ENCODE assay signal across 20 cellular contexts in genomic region chr15:63800739-63801138, GRCh38. TPM values are rescaled to one million over a fixed set of nuclear protein-coding genes. Genes with fewer than 3 reads are reported as not detected.
DNase-seq lines count a peak whose midpoint lies in the region; ATAC-seq and TF ChIP-seq lines count a peak whose summit lies in the region.
"Had no signal": no experiment of that assay in that cellular context is flagged by ENCODE, and none has a peak within 500 bp of the region (broad histone marks: within the 10 kb centered on the region; RNA-seq: fewer than 3 reads in every experiment).

No MANE protein-coding gene starts in this region.

- 72 to 77% methylated on average over 4 of the region's 4 CpGs for WGBS in upper lobe of left lung, 2 donors

- TF ChIP-seq POLR2A in upper lobe of left lung (IDR thresholded peaks at IDR 0.05): no peak

- H3K36me3 Mint-ChIP-seq in activated CD8-positive, alpha-beta T cell treated with anti-CD3 and anti-CD28 coated beads for 36 hours (ENCODE audit: low read depth): peaks cover 24% of the 10 kb centered on the region
- peaks cover 29% of the 10 kb centered on the region for H3K36me3 Mint-ChIP-seq in activated CD8-positive, alpha-beta T cell treated with anti-CD3 and anti-CD28 coated beads, Interleukin-2, amount 10 ng/mL, durations not matched to agents 7 days and 5 days (ENCODE audit: low read depth)

- DNase-seq in activated CD8-positive, alpha-beta T cell treated with anti-CD3 and anti-CD28 coated beads for 36 hours: no peak
- no peak for DNase-seq in activated CD8-positive, alpha-beta T cell treated with anti-CD3 and anti-CD28 coated beads, Interleukin-2, amount 10 ng/mL, durations not matched to agents 7 days and 5 days
- DNase-seq in MV-4-11 (lab: John Stamatoyannopoulos, UW) (peak; percentile 52), epithelial cell of proximal tubule (ENCODE audit: low read depth) (peak; percentile 4), upper lobe of left lung (no peak)
- no peak for DNase-seq in stimulated activated naive CD8-positive, alpha-beta T cell treated with anti-CD3 and anti-CD28 coated beads, Interleukin-15, Interleukin-2, amounts not matched to agents 100 U/mL and 50 U/mL, for 24 hours
- DNase-seq in activated effector memory CD4-positive, alpha-beta T cell treated with Interleukin-2 at 50 U/mL for 16 hours: no peak
- DNase-seq: 8988T; CD4-positive, alpha-beta T cell; DMS153; GF-D8; GOT3; NCI-H1105; NCI-H2081; NCI-H2171 treated with DMSO at 0.1 percent for 48 hours; NCI-H446; NCI-H526 treated with DMSO at 0.1 percent for 48 hours; Right ventricle myocardium superior had no signal

- H3K36me3 ChIP-seq in upper lobe of left lung: no peaks in the 10 kb centered on the region

- no peaks in the 10 kb centered on the region for H3K9me3 ChIP-seq in upper lobe of left lung

- no peak for TF ChIP-seq CTCF in activated CD8-positive, alpha-beta T cell treated with anti-CD3 and anti-CD28 coated beads for 36 hours (IDR thresholded peaks at IDR 0.05)
- no peak for TF ChIP-seq CTCF in epithelial cell of proximal tubule (conservative IDR thresholded peaks at IDR 0.05; ENCODE audit: low read depth, low read length)
- no peak for TF ChIP-seq CTCF in upper lobe of left lung (IDR thresholded peaks at IDR 0.05)

- intact Hi-C loops in activated CD8-positive, alpha-beta T cell treated with anti-CD3 and anti-CD28 coated beads for 36 hours (cut with micrococcal nuclease): no loop called here

- no peak overlapping the region for H3K4me3 ChIP-seq in epithelial cell of proximal tubule (ENCODE audit: low read depth, low read length)
- no peak overlapping the region for H3K4me3 ChIP-seq in upper lobe of left lung

- H3K27ac ChIP-seq in upper lobe of left lung: no peak overlapping the region

- peaks cover 78% of the 10 kb centered on the region for H3K4me1 Mint-ChIP-seq in activated CD8-positive, alpha-beta T cell treated with anti-CD3 and anti-CD28 coated beads for 36 hours (ENCODE audit: low read depth)
- peaks cover 44% of the 10 kb centered on the region for H3K4me1 Mint-ChIP-seq in activated CD8-positive, alpha-beta T cell treated with anti-CD3 and anti-CD28 coated beads, Interleukin-2, amount 10 ng/mL, durations not matched to agents 7 days and 5 days (ENCODE audit: low read depth)

- POLR2A ChIA-PET in activated CD8-positive, alpha-beta T cell treated with anti-CD3 and anti-CD28 coated beads for 36 hours (lab: Charles Lee): no interaction called here
- POLR2A ChIA-PET in activated CD8-positive, alpha-beta T cell treated with anti-CD3 and anti-CD28 coated beads, Interleukin-2, amount 10 ng/mL, durations not matched to agents 7 days and 5 days (lab: Charles Lee): no interaction called here

- H3K4me3 Mint-ChIP-seq in activated CD8-positive, alpha-beta T cell treated with anti-CD3 and anti-CD28 coated beads for 36 hours: no peak overlapping the region
- no peak overlapping the region for H3K4me3 Mint-ChIP-seq in activated CD8-positive, alpha-beta T cell treated with anti-CD3 and anti-CD28 coated beads, Interleukin-2, amount 10 ng/mL, durations not matched to agents 7 days and 5 days
- H3K4me3 Mint-ChIP-seq: CD4-positive, alpha-beta T cell had no signal

- peaks cover 6% of the 10 kb centered on the region for H3K9me3 Mint-ChIP-seq in activated CD8-positive, alpha-beta T cell treated with anti-CD3 and anti-CD28 coated beads for 36 hours
- H3K9me3 Mint-ChIP-seq in activated CD8-positive, alpha-beta T cell treated with anti-CD3 and anti-CD28 coated beads, Interleukin-2, amount 10 ng/mL, durations not matched to agents 7 days and 5 days (ENCODE audit: insufficient read depth): peaks cover 6% of the 10 kb centered on the region

- H3K4me1 ChIP-seq in upper lobe of left lung: peaks cover 14 to 47% (median 25%) of the 10 kb centered on the region in 4 donors

- H3K27me3 ChIP-seq in upper lobe of left lung: no peaks in the 10 kb centered on the region

- peak; percentile 69 for ATAC-seq in activated CD8-positive, alpha-beta T cell treated with anti-CD3 and anti-CD28 coated beads for 36 hours
- ATAC-seq in activated CD8-positive, alpha-beta T cell treated with anti-CD3 and anti-CD28 coated beads, Interleukin-2, amount 10 ng/mL, durations not matched to agents 7 days and 5 days: no peak
- peak; percentile 77 for ATAC-seq in stimulated activated naive CD8-positive, alpha-beta T cell treated with anti-CD3 and anti-CD28 coated beads, Interleukin-15, Interleukin-2, amounts not matched to agents 100 U/mL and 50 U/mL, for 24 hours
- ATAC-seq in HG02870 (IDR thresholded peaks at IDR 0.05; ENCODE audit: unreplicated experiment) (no peak), upper lobe of left lung (ENCODE audit: low FRiP score in 2 of 2) (no peak)
- ATAC-seq: HCT116 had no signal

- CTCF ChIA-PET in activated CD8-positive, alpha-beta T cell treated with anti-CD3 and anti-CD28 coated beads for 36 hours (lab: Charles Lee): interaction anchor here (1.4 to 1.5 kb wide), 2 partner anchors 49 to 90 kb away, joined by 4 to 5 read pairs; no protein-coding TSS in a partner anchor
- CTCF ChIA-PET in activated CD8-positive, alpha-beta T cell treated with anti-CD3 and anti-CD28 coated beads, Interleukin-2, amount 10 ng/mL, durations not matched to agents 7 days and 5 days (lab: Charles Lee): interaction anchor here (1.1 kb wide), 1 partner anchor 49 kb away, joined by 4 read pairs; no protein-coding TSS in a partner anchor

- no peaks in the 10 kb centered on the region for H3K27me3 Mint-ChIP-seq in activated CD8-positive, alpha-beta T cell treated with anti-CD3 and anti-CD28 coated beads for 36 hours
- H3K27me3 Mint-ChIP-seq in activated CD8-positive, alpha-beta T cell treated with anti-CD3 and anti-CD28 coated beads, Interleukin-2, amount 10 ng/mL, durations not matched to agents 7 days and 5 days (ENCODE audit: low read depth): no peaks in the 10 kb centered on the region
- H3K27me3 Mint-ChIP-seq: CD4-positive, alpha-beta T cell had no signal

- no peak overlapping the region for H3K27ac Mint-ChIP-seq in activated CD8-positive, alpha-beta T cell treated with anti-CD3 and anti-CD28 coated beads for 36 hours
- no peak overlapping the region for H3K27ac Mint-ChIP-seq in activated CD8-positive, alpha-beta T cell treated with anti-CD3 and anti-CD28 coated beads, Interleukin-2, amount 10 ng/mL, durations not matched to agents 7 days and 5 days
- H3K27ac Mint-ChIP-seq: CD4-positive, alpha-beta T cell had no signal

- TF ChIP-seq EP300 in upper lobe of left lung (IDR thresholded peaks at IDR 0.05): no peak

RNA-seq across cellular contexts. Expression of gene HERC1, which starts 33.0 kb away (rescaled TPM):
- total RNA-seq in activated CD8-positive, alpha-beta T cell treated with anti-CD3 and anti-CD28 coated beads for 36 hours: 10 to 100 TPM; 56.7 to 70.5 TPM
- total RNA-seq in activated CD8-positive, alpha-beta T cell treated with anti-CD3 and anti-CD28 coated beads, Interleukin-2, amount 10 ng/mL, durations not matched to agents 7 days and 5 days: 10 to 100 TPM; 89.8 to 96.0 TPM
- 13.5 and 22.3 TPM in 2 replicates for total RNA-seq in epithelial cell of proximal tubule
- total RNA-seq in upper lobe of left lung: 100 to 1,000 TPM in 3 of 6 donors, 10 to 100 TPM in 3; 83.5 to 193 (median 98.5) TPM

Comparison
In these comparisons a context has a peak if more than half of its experiments do, and no peak if none do; other contexts are left out.
1. ATAC-seq: peak in activated CD8-positive, alpha-beta T cell treated with anti-CD3 and anti-CD28 coated beads for 36 hours (single experiment) and stimulated activated naive CD8-positive, alpha-beta T cell treated with anti-CD3 and anti-CD28 coated beads, Interleukin-15, Interleukin-2, amounts not matched to agents 100 U/mL and 50 U/mL, for 24 hours (single experiment); none in activated CD8-positive, alpha-beta T cell treated with anti-CD3 and anti-CD28 coated beads, Interleukin-2, amount 10 ng/mL, durations not matched to agents 7 days and 5 days (single experiment), HG02870 (single experiment) and upper lobe of left lung (0 of 2).
2. DNase-seq: peak in MV-4-11 (single experiment) and epithelial cell of proximal tubule (single experiment); none in activated CD8-positive, alpha-beta T cell treated with anti-CD3 and anti-CD28 coated beads for 36 hours (single experiment), activated CD8-positive, alpha-beta T cell treated with anti-CD3 and anti-CD28 coated beads, Interleukin-2, amount 10 ng/mL, durations not matched to agents 7 days and 5 days (single experiment), stimulated activated naive CD8-positive, alpha-beta T cell treated with anti-CD3 and anti-CD28 coated beads, Interleukin-15, Interleukin-2, amounts not matched to agents 100 U/mL and 50 U/mL, for 24 hours (single experiment), activated effector memory CD4-positive, alpha-beta T cell treated with Interleukin-2 at 50 U/mL for 16 hours (single experiment) and upper lobe of left lung (0 of 2).